In genomic region chr9:88464851-88465250, GRCh38 we compare ENCODE assay signal across 28 cellular contexts.
DNase-seq lines count a peak whose midpoint lies in the region; ATAC-seq and TF ChIP-seq lines count a peak whose summit lies in the region.
"Had no signal": no experiment of that assay in that cellular context is flagged by ENCODE, and none has a peak within 500 bp of the region (broad histone marks: within the 10 kb centered on the region; RNA-seq: fewer than 3 reads in every experiment).

No MANE protein-coding gene starts in this region.

- H3K27me3 Mint-ChIP-seq in mesothelial cell of epicardium (ENCODE audit: low read depth), result no peaks in the 10 kb centered on the region
- no peaks in the 10 kb centered on the region for H3K27me3 Mint-ChIP-seq in stimulated activated naive CD8-positive, alpha-beta T cell treated with anti-CD3 and anti-CD28 coated beads, Interleukin-15, amount 100 ng/mL, for 72 hours
- H3K27me3 Mint-ChIP-seq: activated naive CD8-positive, alpha-beta T cell treated with anti-CD3 and anti-CD28 coated beads for 36 hours; activated T-helper 17 cell treated with anti-CD3 and anti-CD28 coated beads, Interleukin-2, amount 50 U/mL, for 72 hours; naive thymus-derived CD8-positive, alpha-beta T cell; T-cell had no signal

- peaks cover 9% of the 10 kb centered on the region for H3K36me3 ChIP-seq in brain microvascular endothelial cell (replicated peaks)
- peaks cover 0 to 29% (median 0%) of the 10 kb centered on the region in 3 donors for H3K36me3 ChIP-seq in esophagus squamous epithelium
- H3K36me3 ChIP-seq: HAP-1, ovary had no signal

- H3K27ac Mint-ChIP-seq in mesothelial cell of epicardium, result peak overlapping the region; percentile 37
- H3K27ac Mint-ChIP-seq in stimulated activated naive CD8-positive, alpha-beta T cell treated with anti-CD3 and anti-CD28 coated beads, Interleukin-15, amount 100 ng/mL, for 72 hours, result no peak overlapping the region
- H3K27ac Mint-ChIP-seq: activated naive CD8-positive, alpha-beta T cell treated with anti-CD3 and anti-CD28 coated beads for 36 hours; activated T-helper 17 cell treated with anti-CD3 and anti-CD28 coated beads, Interleukin-2, amount 50 U/mL, for 72 hours; immature natural killer cell; T-cell had no signal

- ATAC-seq in esophagus mucosa (peak; percentile 35), GM19035 (IDR thresholded peaks at IDR 0.05; ENCODE audit: unreplicated experiment) (no peak)
- no peak for ATAC-seq in stimulated activated naive CD8-positive, alpha-beta T cell treated with anti-CD3 and anti-CD28 coated beads, Interleukin-15, amount 100 ng/mL, for 72 hours
- ATAC-seq: activated T-helper 17 cell treated with anti-CD3 and anti-CD28 coated beads, Interleukin-2, amount 50 U/mL, for 72 hours; naive thymus-derived CD8-positive, alpha-beta T cell; right cardiac atrium; T-cell had no signal

- H3K9me3 Mint-ChIP-seq in mesothelial cell of epicardium, result no peaks in the 10 kb centered on the region
- no peaks in the 10 kb centered on the region for H3K9me3 Mint-ChIP-seq in stimulated activated naive CD8-positive, alpha-beta T cell treated with anti-CD3 and anti-CD28 coated beads, Interleukin-15, amount 100 ng/mL, for 72 hours
- H3K9me3 Mint-ChIP-seq: activated naive CD8-positive, alpha-beta T cell treated with anti-CD3 and anti-CD28 coated beads for 36 hours; activated T-helper 17 cell treated with anti-CD3 and anti-CD28 coated beads, Interleukin-2, amount 50 U/mL, for 72 hours; immature natural killer cell; naive thymus-derived CD8-positive, alpha-beta T cell; T-cell had no signal

- in situ Hi-C loops in brain microvascular endothelial cell (cut with HindIII; ENCODE audit: low pct_ligation_motif_present, low sequenced_read_pairs), result no loop called here

- intact Hi-C loops in esophagus squamous epithelium (cut with DNase I), result no loop called here

- peaks cover 11% of the 10 kb centered on the region for H3K4me1 Mint-ChIP-seq in mesothelial cell of epicardium
- H3K4me1 Mint-ChIP-seq in stimulated activated naive CD8-positive, alpha-beta T cell treated with anti-CD3 and anti-CD28 coated beads, Interleukin-15, amount 100 ng/mL, for 72 hours, result peaks cover 13% of the 10 kb centered on the region
- H3K4me1 Mint-ChIP-seq: T-cell had no signal

- H3K27me3 ChIP-seq in brain microvascular endothelial cell (replicated peaks), result no peaks in the 10 kb centered on the region
- no peaks in the 10 kb centered on the region for H3K27me3 ChIP-seq in esophagus squamous epithelium
- H3K27me3 ChIP-seq: ovary, SJSA1, upper lobe of left lung had no signal

- WGBS in esophagus squamous epithelium, 2 donors, result 36 to 42% methylated on average over 1 of the region's 1 CpG

- no peak for TF ChIP-seq POLR2A in esophagus squamous epithelium (IDR thresholded peaks at IDR 0.05)

- no peaks in the 10 kb centered on the region for H3K9me3 ChIP-seq in esophagus squamous epithelium
- H3K9me3 ChIP-seq: HAP-1, left ventricle myocardium inferior, ovary, SJSA1, upper lobe of left lung had no signal

- no peak overlapping the region for H3K4me3 Mint-ChIP-seq in mesothelial cell of epicardium
- no peak overlapping the region for H3K4me3 Mint-ChIP-seq in stimulated activated naive CD8-positive, alpha-beta T cell treated with anti-CD3 and anti-CD28 coated beads, Interleukin-15, amount 100 ng/mL, for 72 hours
- H3K4me3 Mint-ChIP-seq: activated naive CD8-positive, alpha-beta T cell treated with anti-CD3 and anti-CD28 coated beads for 36 hours; activated T-helper 17 cell treated with anti-CD3 and anti-CD28 coated beads, Interleukin-2, amount 50 U/mL, for 72 hours; immature natural killer cell; naive thymus-derived CD8-positive, alpha-beta T cell; T-cell had no signal

- peaks cover 38% of the 10 kb centered on the region for H3K36me3 Mint-ChIP-seq in mesothelial cell of epicardium

- peaks cover 4 to 27% (median 9%) of the 10 kb centered on the region in 3 donors for H3K4me1 ChIP-seq in esophagus squamous epithelium
- H3K4me1 ChIP-seq: left ventricle myocardium inferior had no signal

- H3K4me3 ChIP-seq in brain microvascular endothelial cell (ENCODE audit: low read depth, low read length) (no peak overlapping the region), esophagus squamous epithelium (no peak overlapping the region)
- H3K4me3 ChIP-seq: HAP-1, left ventricle myocardium inferior, ovary, SJSA1, upper lobe of left lung had no signal

- no peak for TF ChIP-seq CTCF in brain microvascular endothelial cell (IDR thresholded peaks at IDR 0.05; ENCODE audit: low read depth, low read length, missing control alignments)
- TF ChIP-seq CTCF in mesothelial cell of epicardium (IDR thresholded peaks at IDR 0.05; ENCODE audit: unreplicated experiment), result no peak
- TF ChIP-seq CTCF in esophagus squamous epithelium (IDR thresholded peaks at IDR 0.05), result no peak

- H3K27ac ChIP-seq in brain microvascular endothelial cell (peak overlapping the region; percentile 22), esophagus squamous epithelium (no peak overlapping the region)
- H3K27ac ChIP-seq: KMS-11, left ventricle myocardium inferior, ovary, SJSA1, upper lobe of left lung had no signal

- DNase-seq in LHCN-M2 (ENCODE audit: low read depth) (peak; percentile 19), brain microvascular endothelial cell (no peak), mesothelial cell of epicardium (ENCODE audit: low spot score in 2 of 2, unreplicated experiment in 2 of 2) (no peak), medulla oblongata (ENCODE audit: extremely low spot score) (no peak), esophagus squamous epithelium (lab: John Stamatoyannopoulos, UW) (no peak)
- no peak for DNase-seq in stimulated activated naive CD8-positive, alpha-beta T cell treated with anti-CD3 and anti-CD28 coated beads, Interleukin-15, amount 100 ng/mL, for 72 hours
- DNase-seq: ACHN; activated CD4-positive, alpha-beta T cell treated with anti-CD3 and anti-CD28 coated beads, Interleukin-2, amount 50 U/mL, for 48 hours; activated naive CD8-positive, alpha-beta T cell treated with anti-CD3 and anti-CD28 coated beads for 36 hours; effector CD4-positive, alpha-beta T cell; hypothalamus; immature natural killer cell; left ventricle myocardium inferior; naive thymus-derived CD8-positive, alpha-beta T cell; NCI-H1436; NCI-H774; ovary; right cardiac atrium; stimulated activated CD4-positive, alpha-beta T cell treated with anti-CD3 and anti-CD28 coated beads, Interleukin-2, amount 100 ng/mL, for 48 hours; substantia nigra; T-cell; upper lobe of left lung had no signal
